Comparison of ENCODE assay signal across 1 cellular context in the genomic region with DNA sequence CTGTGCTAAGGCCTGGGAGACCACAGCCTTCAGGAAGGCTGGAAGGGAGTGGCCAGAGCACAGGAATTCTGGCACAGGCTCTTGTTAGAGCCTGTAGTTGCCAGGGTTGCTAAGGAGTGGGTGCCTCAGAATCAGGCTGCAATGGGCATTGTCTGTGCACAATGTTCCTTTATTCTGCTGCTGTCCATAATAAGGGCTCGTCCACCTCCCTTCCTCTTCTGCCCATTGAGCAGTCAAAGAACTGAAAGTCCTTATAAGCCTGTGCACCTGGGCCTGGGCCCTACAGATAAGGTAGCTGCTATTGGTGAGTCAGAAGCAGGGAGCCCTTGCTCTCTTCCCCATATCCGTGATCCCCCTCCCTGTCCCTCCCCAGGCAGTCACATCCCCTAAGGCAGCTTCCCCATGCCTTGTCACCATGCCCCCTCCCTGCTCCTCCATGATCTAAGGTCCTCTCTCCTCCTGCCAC.
TF ChIP-seq lines count a peak whose summit lies in the region.

No MANE protein-coding gene starts in this region.

TF ChIP-seq in K562, 482 proteins besides CTCF, POLR2A, EP300 and RAD21 (continued from another document):
- no peak for TF ChIP-seq ARID4B (CRISPR knock-in tag; IDR thresholded peaks at IDR 0.05)
- TF ChIP-seq PKNOX1 (IDR thresholded peaks at IDR 0.05), result peak; percentile 72
- peak; percentile 98 for TF ChIP-seq TCF3 (CRISPR knock-in tag; IDR thresholded peaks at IDR 0.05)
- 0 out of 2 replicates have a peak, but pooled peaks have one; percentile 10 for TF ChIP-seq MAFG (tag; conservative IDR thresholded peaks at IDR 0.05)
- TF ChIP-seq ZNF41 (CRISPR knock-in tag; conservative IDR thresholded peaks at IDR 0.05), result no peak
- TF ChIP-seq TAF1 (IDR thresholded peaks at IDR 0.05; ENCODE audit: control insufficient read depth, extremely low read depth, insufficient read depth, low read length, severe bottlenecking), result peak; percentile 45
- no peak; the same call in 1 of the 2 replicates for TF ChIP-seq PHF8 (IDR thresholded peaks at IDR 0.05; ENCODE audit: borderline replicate concordance, low read length)
- TF ChIP-seq NCOA4 (IDR thresholded peaks at IDR 0.05; ENCODE audit: partially characterized antibody), result no peak
- no peak for TF ChIP-seq ZBTB12 (CRISPR knock-in tag; IDR thresholded peaks at IDR 0.05)
- no peak for TF ChIP-seq POLR2AphosphoS2 (IDR thresholded peaks at IDR 0.05; ENCODE audit: low read length)
- peak; percentile 82 for TF ChIP-seq NFIC (IDR thresholded peaks at IDR 0.05)
- 0 out of 2 replicates have a peak, but pooled peaks have one; percentile 16 for TF ChIP-seq GABPB1 (CRISPR knock-in tag; IDR thresholded peaks at IDR 0.05)
- no peak for TF ChIP-seq SIRT6 (IDR thresholded peaks at IDR 0.05; ENCODE audit: low read depth, low read length)
- TF ChIP-seq POLR2AphosphoS5 (IDR thresholded peaks at IDR 0.05; ENCODE audit: control insufficient read depth, insufficient read depth, low read depth, low read length), result peak; percentile 98
- peak; percentile 62; the same call in 1 of the 2 replicates for TF ChIP-seq RNF2 (IDR thresholded peaks at IDR 0.05)
- TF ChIP-seq ZFPM2 (CRISPR knock-in tag; IDR thresholded peaks at IDR 0.05), result no peak
- TF ChIP-seq LEF1 (IDR thresholded peaks at IDR 0.05), result peak; percentile 82
- TF ChIP-seq RCOR1 (IDR thresholded peaks at IDR 0.05; ENCODE audit: borderline replicate concordance in 1 of 2, low read depth in 2 of 2, low read length in 2 of 2), result peak in 1 of 2 experiments; percentile 89; a peak in 2 of 4 replicates
- TF ChIP-seq XRCC5 (IDR thresholded peaks at IDR 0.05; ENCODE audit: low read depth, low read length), result peak; percentile 27; the same call in 1 of the 2 replicates
- peak; percentile 99 for TF ChIP-seq SMARCA4 (IDR thresholded peaks at IDR 0.05)
- TF ChIP-seq SPI1 (IDR thresholded peaks at IDR 0.05; ENCODE audit: borderline replicate concordance, low read depth, low read length), result peak; percentile 84
- 0 out of 2 replicates have a peak, but pooled peaks have one; percentile 35 for TF ChIP-seq ETS1 (conservative IDR thresholded peaks at IDR 0.05; ENCODE audit: control insufficient read depth, low read depth, low read length)
- peak; percentile 95 for TF ChIP-seq TAL1 (IDR thresholded peaks at IDR 0.05)
- TF ChIP-seq TBL1XR1 (IDR thresholded peaks at IDR 0.05; ENCODE audit: low read length in 2 of 2), result 0 out of 4 replicates have a peak, but pooled peaks of 1 of the 2 experiments have one; percentile 44
- TF ChIP-seq MBD2 (IDR thresholded peaks at IDR 0.05; ENCODE audit: borderline replicate concordance, low read depth), result 0 out of 2 replicates have a peak, but pooled peaks have one; percentile 61
- peak; percentile 75 for TF ChIP-seq EHMT2 (IDR thresholded peaks at IDR 0.05)
- peak; percentile 99 for TF ChIP-seq DPF2 (IDR thresholded peaks at IDR 0.05)
- TF ChIP-seq HDAC1 (IDR thresholded peaks at IDR 0.05), result peak in 1 of 2 experiments; percentile 88; a peak in 2 of 4 replicates
- TF ChIP-seq TCFL5 (CRISPR knock-in tag; conservative IDR thresholded peaks at IDR 0.05), result no peak
- TF ChIP-seq CREM (IDR thresholded peaks at IDR 0.05; ENCODE audit: low read depth), result peak; percentile 79
- TF ChIP-seq ZNF263 (CRISPR knock-in tag; IDR thresholded peaks at IDR 0.05; ENCODE audit: borderline replicate concordance), result peak; percentile 91
- peak; percentile 99 for TF ChIP-seq ARID1B (IDR thresholded peaks at IDR 0.05)
- peak; percentile 42 to 70; a peak in 3 of 4 replicates for TF ChIP-seq KDM1A (IDR thresholded peaks at IDR 0.05)
- peak; percentile 38; the same call in 1 of the 2 replicates for TF ChIP-seq C11orf30 (IDR thresholded peaks at IDR 0.05; ENCODE audit: low read depth)
